Comparison of ENCODE assay signal across 8 cellular contexts in the genomic region with DNA sequence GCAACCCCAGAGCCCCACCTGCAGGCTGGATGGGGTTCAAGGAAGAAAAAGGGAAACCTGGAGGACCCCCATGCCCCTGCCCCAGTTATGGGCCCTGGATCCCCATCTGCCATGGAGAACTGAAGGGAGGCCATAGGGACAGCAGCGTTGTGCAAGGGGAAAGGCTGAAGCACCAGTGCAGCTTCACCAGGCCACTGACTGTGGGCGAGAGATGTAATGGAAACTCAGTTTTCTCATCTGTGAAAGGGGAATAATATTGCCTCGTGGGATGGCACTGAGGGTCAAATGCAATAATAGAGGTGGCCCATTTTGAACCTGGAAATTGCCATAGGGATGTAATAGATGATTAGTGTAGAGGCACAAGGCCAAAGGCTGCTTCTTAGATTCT. TPM values are rescaled to one million over a fixed set of nuclear protein-coding genes. Genes with fewer than 3 reads are reported as not detected.
DNase-seq lines count a peak whose midpoint lies in the region; ATAC-seq lines count a peak whose summit lies in the region.

No MANE protein-coding gene starts in this region.

- no peaks in the 10 kb centered on the region for H3K9me3 Mint-ChIP-seq in activated CD8-positive, alpha-beta memory T cell treated with anti-CD3 and anti-CD28 coated beads, Interleukin-2, amount 10 ng/mL, durations not matched to agents 7 days and 5 days (ENCODE audit: low read depth)
- no peaks in the 10 kb centered on the region for H3K9me3 Mint-ChIP-seq in immature natural killer cell

- no peaks in the 10 kb centered on the region for H3K9me3 ChIP-seq in SJSA1 (replicated peaks)
- no peaks in the 10 kb centered on the region for H3K9me3 ChIP-seq in subcutaneous abdominal adipose tissue (ENCODE audit: control insufficient read depth in 5 of 5, low read length in 5 of 5)

- CTCF ChIA-PET in activated CD8-positive, alpha-beta memory T cell treated with anti-CD3 and anti-CD28 coated beads, Interleukin-2, amount 10 ng/mL, durations not matched to agents 7 days and 5 days (lab: Charles Lee) = interaction anchor here (1.6 to 5.9 kb wide), 4 partner anchors 11 to 79 kb away, joined by 5 to 69 read pairs (median 16); a partner anchor contains a TSS

- H3K36me3 ChIP-seq in SJSA1 = no peaks in the 10 kb centered on the region
- H3K36me3 ChIP-seq in subcutaneous abdominal adipose tissue (ENCODE audit: control insufficient read depth in 5 of 5, insufficient read depth in 5 of 5, low read length in 5 of 5) = peaks cover 0 to 5% (median 0%) of the 10 kb centered on the region in 5 donors

- ATAC-seq in activated CD8-positive, alpha-beta memory T cell treated with anti-CD3 and anti-CD28 coated beads, Interleukin-2, amount 10 ng/mL, durations not matched to agents 7 days and 5 days = peak; percentile 6
- ATAC-seq in HG03342 (IDR thresholded peaks at IDR 0.05; ENCODE audit: unreplicated experiment) (no peak), HG03095 (IDR thresholded peaks at IDR 0.05; ENCODE audit: unreplicated experiment) (no peak)

- H3K27me3 ChIP-seq in SJSA1 (replicated peaks) (no peaks in the 10 kb centered on the region), subcutaneous abdominal adipose tissue (ENCODE audit: control insufficient read depth in 5 of 5, insufficient read depth in 4 of 5, low read length in 5 of 5) (peaks cover 5 to 12% (median 6%) of the 10 kb centered on the region in 5 donors)

- no peak overlapping the region for H3K4me3 ChIP-seq in SJSA1
- peak overlapping the region in 1 of 5 donors; percentile 6 for H3K4me3 ChIP-seq in subcutaneous abdominal adipose tissue (ENCODE audit: low read depth in 1 of 5, low read length in 5 of 5)

- H3K9ac ChIP-seq in subcutaneous abdominal adipose tissue (ENCODE audit: low read length in 5 of 5) = no peak overlapping the region

- peaks cover 33% of the 10 kb centered on the region for H3K4me1 ChIP-seq in SJSA1 (replicated peaks)
- H3K4me1 ChIP-seq in subcutaneous abdominal adipose tissue (ENCODE audit: control insufficient read depth in 5 of 5, insufficient read depth in 5 of 5, low read length in 5 of 5) = peaks cover 0 to 53% (median 20%) of the 10 kb centered on the region in 5 donors

- DNase-seq in activated CD8-positive, alpha-beta memory T cell treated with anti-CD3 and anti-CD28 coated beads, Interleukin-2, amount 10 ng/mL, durations not matched to agents 7 days and 5 days = no peak
- DNase-seq in activated CD8-positive, alpha-beta memory T cell treated with anti-CD3 and anti-CD28 coated beads for 24 hours = no peak
- DNase-seq in SJSA1 (ENCODE audit: low read depth in 1 of 2, low spot score in 2 of 2) (no peak), immature natural killer cell (no peak), NCI-H524 (lab: John Stamatoyannopoulos, UW) (no peak)

- H3K27ac ChIP-seq in SJSA1 (peak overlapping the region; percentile 56), subcutaneous abdominal adipose tissue (ENCODE audit: low read depth, low read length) (peak overlapping the region; percentile 72)

- H3K27me3 Mint-ChIP-seq in activated CD8-positive, alpha-beta memory T cell treated with anti-CD3 and anti-CD28 coated beads, Interleukin-2, amount 10 ng/mL, durations not matched to agents 7 days and 5 days = no peaks in the 10 kb centered on the region
- peaks cover 7 to 29% (median 26%) of the 10 kb centered on the region in 3 donors for H3K27me3 Mint-ChIP-seq in immature natural killer cell (ENCODE audit: low read depth in 3 of 3)

- peaks cover 55% of the 10 kb centered on the region for H3K36me3 Mint-ChIP-seq in activated CD8-positive, alpha-beta memory T cell treated with anti-CD3 and anti-CD28 coated beads, Interleukin-2, amount 10 ng/mL, durations not matched to agents 7 days and 5 days
- peaks cover 3 to 13% (median 8%) of the 10 kb centered on the region in 3 donors for H3K36me3 Mint-ChIP-seq in immature natural killer cell

- peak overlapping the region; percentile 98 for H3K27ac Mint-ChIP-seq in activated CD8-positive, alpha-beta memory T cell treated with anti-CD3 and anti-CD28 coated beads, Interleukin-2, amount 10 ng/mL, durations not matched to agents 7 days and 5 days
- peak overlapping the region; percentile 94 to 99 (median 96) for H3K27ac Mint-ChIP-seq in immature natural killer cell

- peak overlapping the region; percentile 83 for H3K4me3 Mint-ChIP-seq in activated CD8-positive, alpha-beta memory T cell treated with anti-CD3 and anti-CD28 coated beads, Interleukin-2, amount 10 ng/mL, durations not matched to agents 7 days and 5 days
- peak overlapping the region; percentile 85 to 95 (median 93) for H3K4me3 Mint-ChIP-seq in immature natural killer cell

- H3K4me1 Mint-ChIP-seq in activated CD8-positive, alpha-beta memory T cell treated with anti-CD3 and anti-CD28 coated beads, Interleukin-2, amount 10 ng/mL, durations not matched to agents 7 days and 5 days = peaks cover 54% of the 10 kb centered on the region
- H3K4me1 Mint-ChIP-seq in immature natural killer cell = peaks cover 94 to 96% of the 10 kb centered on the region in 2 donors

RNA-seq across cellular contexts. Expression of a gene that starts 9.9 kb away (rescaled TPM):
- 10 to 100 TPM; 25.6 to 66.3 TPM for total RNA-seq in activated CD8-positive, alpha-beta memory T cell treated with anti-CD3 and anti-CD28 coated beads, Interleukin-2, amount 10 ng/mL, durations not matched to agents 7 days and 5 days
- total RNA-seq in SJSA1 (2014; rRNA removed; shearing (Covaris generic)) = 0.05 TPM in 1 of 2 replicates, not detected in the other
- 10 to 100 TPM in 1 of 3 donors, 1 to 10 TPM in 2; 7.1 to 32.1 (median 8.4) TPM for polyA plus RNA-seq in immature natural killer cell

RNA-seq across cellular contexts. Expression of a gene that starts 13.6 kb away (rescaled TPM):
- 100 to 1,000 TPM in 1 of 2 experiments, 10 to 100 TPM in 1; 63.3 to 127 TPM for total RNA-seq in activated CD8-positive, alpha-beta memory T cell treated with anti-CD3 and anti-CD28 coated beads, Interleukin-2, amount 10 ng/mL, durations not matched to agents 7 days and 5 days
- 73.9 and 81.0 TPM in 2 replicates for total RNA-seq in SJSA1 (2014; rRNA removed; shearing (Covaris generic))
- 100 to 1,000 TPM; 133 to 170 (median 136) TPM for polyA plus RNA-seq in immature natural killer cell

RNA-seq across cellular contexts. Expression of a gene that starts 57.7 kb away (rescaled TPM):
- total RNA-seq in activated CD8-positive, alpha-beta memory T cell treated with anti-CD3 and anti-CD28 coated beads, Interleukin-2, amount 10 ng/mL, durations not matched to agents 7 days and 5 days = under 1 TPM in 1 of 2 experiments, not detected in 1; 0.09 TPM
- total RNA-seq in SJSA1 (2014; rRNA removed; shearing (Covaris generic)) = not detected in 2 replicates
- polyA plus RNA-seq in immature natural killer cell = not detected

Comparison
In these comparisons a context has a peak if more than half of its experiments do, and no peak if none do; other contexts are left out.
1. RNA of a gene that starts 9.9 kb away (total RNA-seq): 25.6 to 66.3 TPM in activated CD8-positive, alpha-beta memory T cell treated with anti-CD3 and anti-CD28 coated beads, Interleukin-2, amount 10 ng/mL, durations not matched to agents 7 days and 5 days; 0.05 TPM in SJSA1; every median in the first group is over 10 times any median in the second.